Comparison of ENCODE assay signal across 1 cellular context in genomic region chr2:169711751-169712509, GRCh38.
A peak's percentile ranks its signal among the peaks of the same experiment; 100 is the strongest.
TF ChIP-seq lines count a peak whose summit lies in the region.

No MANE protein-coding gene starts in this region.

TF ChIP-seq in SK-N-SH treated with all-trans-retinoic acid at 6 μM for 48 hours, 23 proteins besides CTCF, POLR2A, EP300 and RAD21 (continued from another document):
- TF ChIP-seq TSHZ2 (CRISPR knock-in tag; IDR thresholded peaks at IDR 0.05) (0 out of 2 replicates have a peak, but pooled peaks have one; percentile 38), ZC3H10 (CRISPR knock-in tag; IDR thresholded peaks at IDR 0.05) (no peak), ZFP3 (CRISPR knock-in tag; IDR thresholded peaks at IDR 0.05) (no peak), PPARA (CRISPR knock-in tag; IDR thresholded peaks at IDR 0.05; ENCODE audit: borderline replicate concordance) (no peak), ZNF70 (CRISPR knock-in tag; IDR thresholded peaks at IDR 0.05) (no peak), ZNF565 (CRISPR knock-in tag; conservative IDR thresholded peaks at IDR 0.05; ENCODE audit: low read depth) (no peak)
